In genomic region chrX:150573702-150574101, GRCh38 we compare ENCODE assay signal across 12 cellular contexts. TPM values are rescaled to one million over a fixed set of nuclear protein-coding genes. Genes with fewer than 3 reads are reported as not detected.
DNase-seq lines count a peak whose midpoint lies in the region; ATAC-seq and TF ChIP-seq lines count a peak whose summit lies in the region.
"Had no signal": no experiment of that assay in that cellular context is flagged by ENCODE, and none has a peak within 500 bp of the region (broad histone marks: within the 10 kb centered on the region; RNA-seq: fewer than 3 reads in every experiment).

No MANE protein-coding gene starts in this region.

- H3K4me1 Mint-ChIP-seq in stimulated activated naive B cell treated with anti-CD40 and anti-IgM and Interleukin-4, amounts not matched to agents 10 μg/mL and 1 μg/mL and 100 μg/mL, for 72 hours: peaks cover 32 to 70% of the 10 kb centered on the region in 2 donors

- no peak for TF ChIP-seq POLR2A in testis (IDR thresholded peaks at IDR 0.05)

- no peaks in the 10 kb centered on the region for H3K36me3 ChIP-seq in testis (ENCODE audit: low read depth, missing control alignments)
- H3K36me3 ChIP-seq: upper lobe of right lung had no signal

- H3K27ac Mint-ChIP-seq in activated naive CD4-positive, alpha-beta T cell treated with anti-CD3 and anti-CD28 coated beads, Interleukin-2, amount 50 U/mL, for 72 hours: peak overlapping the region; percentile 90
- peak overlapping the region; percentile 47 for H3K27ac Mint-ChIP-seq in stimulated activated naive B cell treated with anti-CD40 and anti-IgM and Interleukin-4, amounts not matched to agents 10 μg/mL and 1 μg/mL and 100 μg/mL, for 72 hours

- H3K27me3 ChIP-seq in testis: no peaks in the 10 kb centered on the region
- H3K27me3 ChIP-seq: upper lobe of right lung had no signal

- no peak overlapping the region for H3K4me3 ChIP-seq in testis
- H3K4me3 ChIP-seq: lung, skin epidermis, upper lobe of right lung had no signal

- no peaks in the 10 kb centered on the region for H3K9me3 Mint-ChIP-seq in activated naive CD4-positive, alpha-beta T cell treated with anti-CD3 and anti-CD28 coated beads, Interleukin-2, amount 50 U/mL, for 72 hours
- no peaks in the 10 kb centered on the region for H3K9me3 Mint-ChIP-seq in stimulated activated naive B cell treated with anti-CD40 and anti-IgM and Interleukin-4, amounts not matched to agents 10 μg/mL and 1 μg/mL and 100 μg/mL, for 72 hours

- ATAC-seq in HG03108 (IDR thresholded peaks at IDR 0.05; ENCODE audit: unreplicated experiment): peak; percentile 31
- ATAC-seq in activated naive CD4-positive, alpha-beta T cell treated with anti-CD3 and anti-CD28 coated beads, Interleukin-2, amount 50 U/mL, for 72 hours: peak; percentile 12 to 30
- ATAC-seq in stimulated activated naive B cell treated with anti-CD40 and anti-IgM and Interleukin-4, amounts not matched to agents 10 μg/mL and 1 μg/mL and 100 μg/mL, for 72 hours (replicated peaks): peak in 1 of 2 donors; percentile 28
- ATAC-seq: upper lobe of right lung had no signal

- peak; percentile 9 for DNase-seq in activated gamma-delta T cell treated with Interleukin-2 at 50 U/mL for 16 hours
- DNase-seq in activated gamma-delta T cell (lab: John Stamatoyannopoulos, UW): no peak
- DNase-seq in activated naive CD4-positive, alpha-beta T cell treated with anti-CD3 and anti-CD28 coated beads, Interleukin-2, amount 50 U/mL, for 72 hours (ENCODE audit: low spot score in 2 of 2): peak in 1 of 2 donors; percentile 17
- no peak for DNase-seq in stimulated activated naive B cell treated with anti-CD40 and anti-IgM and Interleukin-4, amounts not matched to agents 10 μg/mL and 1 μg/mL and 100 μg/mL, for 72 hours
- no peak for DNase-seq in HUDEP-2 (lab: John Stamatoyannopoulos, UW; ENCODE audit: unreplicated experiment in 76 of 76)
- no peak for DNase-seq in NCI-H2107 treated with DMSO at 0.1 percent for 48 hours (lab: John Stamatoyannopoulos, UW; ENCODE audit: unreplicated experiment)
- DNase-seq in testis: no peak
- DNase-seq: NCI-H1436 treated with DMSO at 0.1 percent for 48 hours, upper lobe of right lung had no signal

- intact Hi-C loops in testis (cut with DNase I; ENCODE audit: low total_unique reads): no loop called here

- H3K27ac ChIP-seq in testis: peak overlapping the region in 1 of 2 donors; percentile 7
- H3K27ac ChIP-seq: upper lobe of right lung had no signal

- H3K4me3 Mint-ChIP-seq in stimulated activated naive B cell treated with anti-CD40 and anti-IgM and Interleukin-4, amounts not matched to agents 10 μg/mL and 1 μg/mL and 100 μg/mL, for 72 hours: no peak overlapping the region

- no peaks in the 10 kb centered on the region for H3K27me3 Mint-ChIP-seq in stimulated activated naive B cell treated with anti-CD40 and anti-IgM and Interleukin-4, amounts not matched to agents 10 μg/mL and 1 μg/mL and 100 μg/mL, for 72 hours

- peaks cover 0 to 4% of the 10 kb centered on the region in 2 donors for H3K36me3 Mint-ChIP-seq in activated naive CD4-positive, alpha-beta T cell treated with anti-CD3 and anti-CD28 coated beads, Interleukin-2, amount 50 U/mL, for 72 hours
- no peaks in the 10 kb centered on the region for H3K36me3 Mint-ChIP-seq in stimulated activated naive B cell treated with anti-CD40 and anti-IgM and Interleukin-4, amounts not matched to agents 10 μg/mL and 1 μg/mL and 100 μg/mL, for 72 hours

- H3K9me3 ChIP-seq in testis: no peaks in the 10 kb centered on the region
- H3K9me3 ChIP-seq: upper lobe of right lung had no signal

- H3K4me1 ChIP-seq in testis: peaks cover 3% of the 10 kb centered on the region

- WGBS in testis, 2 donors: 65 to 80% methylated on average over 4 of the region's 4 CpGs

- TF ChIP-seq CTCF in testis (IDR thresholded peaks at IDR 0.05): no peak

RNA-seq across cellular contexts. Expression of gene MTM1, which starts 5.3 kb away (rescaled TPM):
- 10 to 100 TPM; 21.0 to 28.1 TPM for total RNA-seq in activated naive CD4-positive, alpha-beta T cell treated with anti-CD3 and anti-CD28 coated beads, Interleukin-2, amount 50 U/mL, for 72 hours
- total RNA-seq in testis: 10 to 100 TPM; 33.8 to 38.5 TPM
- 20.0 TPM for polyA plus RNA-seq in testis (ENCODE audit: insufficient read depth, low read depth, low replicate concordance)
